Comparison of ENCODE assay signal across 2 cellular contexts in the genomic region with DNA sequence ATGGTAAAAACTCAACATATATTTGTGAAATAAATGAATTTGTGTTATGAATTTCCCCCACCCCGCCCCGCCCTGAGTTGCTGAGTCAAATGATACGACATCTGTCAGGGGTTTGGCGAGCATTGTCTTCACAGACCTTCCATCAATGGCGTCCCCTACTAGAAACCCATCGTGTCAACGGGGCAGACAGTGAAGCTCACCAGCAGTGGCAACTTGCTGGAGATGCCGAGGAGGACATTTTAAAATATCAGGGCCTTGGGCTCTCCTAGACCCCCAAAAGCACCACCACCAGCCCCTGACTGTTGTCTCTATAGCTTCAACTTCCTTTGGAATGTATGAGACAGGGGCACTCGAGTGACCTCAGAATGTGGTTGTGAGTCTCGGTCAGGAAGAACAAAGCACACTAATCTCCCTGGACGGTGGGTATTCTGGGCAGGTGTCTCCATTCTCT.
TF ChIP-seq lines count a peak whose summit lies in the region.

No MANE protein-coding gene starts in this region.

TF ChIP-seq in GM12878, 131 proteins besides CTCF, POLR2A, EP300 and RAD21:
- TF ChIP-seq ZNF622 (IDR thresholded peaks at IDR 0.05): no peak
- peak; percentile 26 for TF ChIP-seq RUNX3 (IDR thresholded peaks at IDR 0.05; ENCODE audit: low read length)
- TF ChIP-seq YY1 (IDR thresholded peaks at IDR 0.05; ENCODE audit: low read depth, low read length): peak; percentile 85
- TF ChIP-seq YBX1 (IDR thresholded peaks at IDR 0.05): no peak

TF ChIP-seq in liver, 16 proteins besides CTCF, POLR2A, EP300 and RAD21:
- TF ChIP-seq HNF4A (conservative IDR thresholded peaks at IDR 0.05) (no peak), EGR1 (IDR thresholded peaks at IDR 0.05; ENCODE audit: low read depth in 2 of 2) (no peak), FOXA2 (IDR thresholded peaks at IDR 0.05) (no peak), TAF1 (conservative IDR thresholded peaks at IDR 0.05) (no peak), RXRA (IDR thresholded peaks at IDR 0.05) (no peak), NR2F2 (IDR thresholded peaks at IDR 0.05) (no peak), YY1 (IDR thresholded peaks at IDR 0.05) (no peak), GABPA (IDR thresholded peaks at IDR 0.05 in 1 of 2, conservative IDR thresholded peaks at IDR 0.05 in 1 of 2) (no peak), HNF4G (IDR thresholded peaks at IDR 0.05) (no peak), JUND (IDR thresholded peaks at IDR 0.05) (no peak), SP1 (IDR thresholded peaks at IDR 0.05) (no peak), FOXA1 (IDR thresholded peaks at IDR 0.05) (no peak)
- TF ChIP-seq, protein P1, sequence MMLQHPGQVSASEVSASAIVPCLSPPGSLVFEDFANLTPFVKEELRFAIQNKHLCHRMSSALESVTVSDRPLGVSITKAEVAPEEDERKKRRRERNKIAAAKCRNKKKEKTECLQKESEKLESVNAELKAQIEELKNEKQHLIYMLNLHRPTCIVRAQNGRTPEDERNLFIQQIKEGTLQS (IDR thresholded peaks at IDR 0.05): no peak
- TF ChIP-seq, protein P2, sequence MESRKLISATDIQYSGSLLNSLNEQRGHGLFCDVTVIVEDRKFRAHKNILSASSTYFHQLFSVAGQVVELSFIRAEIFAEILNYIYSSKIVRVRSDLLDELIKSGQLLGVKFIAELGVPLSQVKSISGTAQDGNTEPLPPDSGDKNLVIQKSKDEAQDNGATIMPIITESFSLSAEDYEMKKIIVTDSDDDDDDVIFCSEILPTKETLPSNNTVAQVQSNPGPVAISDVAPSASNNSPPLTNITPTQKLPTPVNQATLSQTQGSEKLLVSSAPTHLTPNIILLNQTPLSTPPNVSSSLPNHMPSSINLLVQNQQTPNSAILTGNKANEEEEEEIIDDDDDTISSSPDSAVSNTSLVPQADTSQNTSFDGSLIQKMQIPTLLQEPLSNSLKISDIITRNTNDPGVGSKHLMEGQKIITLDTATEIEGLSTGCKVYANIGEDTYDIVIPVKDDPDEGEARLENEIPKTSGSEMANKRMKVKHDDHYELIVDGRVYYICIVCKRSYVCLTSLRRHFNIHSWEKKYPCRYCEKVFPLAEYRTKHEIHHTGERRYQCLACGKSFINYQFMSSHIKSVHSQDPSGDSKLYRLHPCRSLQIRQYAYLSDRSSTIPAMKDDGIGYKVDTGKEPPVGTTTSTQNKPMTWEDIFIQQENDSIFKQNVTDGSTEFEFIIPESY (IDR thresholded peaks at IDR 0.05): no peak
- TF ChIP-seq, protein P3, sequence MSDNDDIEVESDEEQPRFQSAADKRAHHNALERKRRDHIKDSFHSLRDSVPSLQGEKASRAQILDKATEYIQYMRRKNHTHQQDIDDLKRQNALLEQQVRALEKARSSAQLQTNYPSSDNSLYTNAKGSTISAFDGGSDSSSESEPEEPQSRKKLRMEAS (IDR thresholded peaks at IDR 0.05): no peak
- TF ChIP-seq, protein P4, sequence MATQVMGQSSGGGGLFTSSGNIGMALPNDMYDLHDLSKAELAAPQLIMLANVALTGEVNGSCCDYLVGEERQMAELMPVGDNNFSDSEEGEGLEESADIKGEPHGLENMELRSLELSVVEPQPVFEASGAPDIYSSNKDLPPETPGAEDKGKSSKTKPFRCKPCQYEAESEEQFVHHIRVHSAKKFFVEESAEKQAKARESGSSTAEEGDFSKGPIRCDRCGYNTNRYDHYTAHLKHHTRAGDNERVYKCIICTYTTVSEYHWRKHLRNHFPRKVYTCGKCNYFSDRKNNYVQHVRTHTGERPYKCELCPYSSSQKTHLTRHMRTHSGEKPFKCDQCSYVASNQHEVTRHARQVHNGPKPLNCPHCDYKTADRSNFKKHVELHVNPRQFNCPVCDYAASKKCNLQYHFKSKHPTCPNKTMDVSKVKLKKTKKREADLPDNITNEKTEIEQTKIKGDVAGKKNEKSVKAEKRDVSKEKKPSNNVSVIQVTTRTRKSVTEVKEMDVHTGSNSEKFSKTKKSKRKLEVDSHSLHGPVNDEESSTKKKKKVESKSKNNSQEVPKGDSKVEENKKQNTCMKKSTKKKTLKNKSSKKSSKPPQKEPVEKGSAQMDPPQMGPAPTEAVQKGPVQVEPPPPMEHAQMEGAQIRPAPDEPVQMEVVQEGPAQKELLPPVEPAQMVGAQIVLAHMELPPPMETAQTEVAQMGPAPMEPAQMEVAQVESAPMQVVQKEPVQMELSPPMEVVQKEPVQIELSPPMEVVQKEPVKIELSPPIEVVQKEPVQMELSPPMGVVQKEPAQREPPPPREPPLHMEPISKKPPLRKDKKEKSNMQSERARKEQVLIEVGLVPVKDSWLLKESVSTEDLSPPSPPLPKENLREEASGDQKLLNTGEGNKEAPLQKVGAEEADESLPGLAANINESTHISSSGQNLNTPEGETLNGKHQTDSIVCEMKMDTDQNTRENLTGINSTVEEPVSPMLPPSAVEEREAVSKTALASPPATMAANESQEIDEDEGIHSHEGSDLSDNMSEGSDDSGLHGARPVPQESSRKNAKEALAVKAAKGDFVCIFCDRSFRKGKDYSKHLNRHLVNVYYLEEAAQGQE (IDR thresholded peaks at IDR 0.05): no peak
